1 cellular context compared by ENCODE assay signal in genomic region chr1:165632491-165632890, GRCh38.
TF ChIP-seq lines count a peak whose summit lies in the region.

No MANE protein-coding gene starts in this region.

TF ChIP-seq in GM12878, 131 proteins besides CTCF, POLR2A, EP300 and RAD21 (continued from another document):
- TF ChIP-seq, protein P1, sequence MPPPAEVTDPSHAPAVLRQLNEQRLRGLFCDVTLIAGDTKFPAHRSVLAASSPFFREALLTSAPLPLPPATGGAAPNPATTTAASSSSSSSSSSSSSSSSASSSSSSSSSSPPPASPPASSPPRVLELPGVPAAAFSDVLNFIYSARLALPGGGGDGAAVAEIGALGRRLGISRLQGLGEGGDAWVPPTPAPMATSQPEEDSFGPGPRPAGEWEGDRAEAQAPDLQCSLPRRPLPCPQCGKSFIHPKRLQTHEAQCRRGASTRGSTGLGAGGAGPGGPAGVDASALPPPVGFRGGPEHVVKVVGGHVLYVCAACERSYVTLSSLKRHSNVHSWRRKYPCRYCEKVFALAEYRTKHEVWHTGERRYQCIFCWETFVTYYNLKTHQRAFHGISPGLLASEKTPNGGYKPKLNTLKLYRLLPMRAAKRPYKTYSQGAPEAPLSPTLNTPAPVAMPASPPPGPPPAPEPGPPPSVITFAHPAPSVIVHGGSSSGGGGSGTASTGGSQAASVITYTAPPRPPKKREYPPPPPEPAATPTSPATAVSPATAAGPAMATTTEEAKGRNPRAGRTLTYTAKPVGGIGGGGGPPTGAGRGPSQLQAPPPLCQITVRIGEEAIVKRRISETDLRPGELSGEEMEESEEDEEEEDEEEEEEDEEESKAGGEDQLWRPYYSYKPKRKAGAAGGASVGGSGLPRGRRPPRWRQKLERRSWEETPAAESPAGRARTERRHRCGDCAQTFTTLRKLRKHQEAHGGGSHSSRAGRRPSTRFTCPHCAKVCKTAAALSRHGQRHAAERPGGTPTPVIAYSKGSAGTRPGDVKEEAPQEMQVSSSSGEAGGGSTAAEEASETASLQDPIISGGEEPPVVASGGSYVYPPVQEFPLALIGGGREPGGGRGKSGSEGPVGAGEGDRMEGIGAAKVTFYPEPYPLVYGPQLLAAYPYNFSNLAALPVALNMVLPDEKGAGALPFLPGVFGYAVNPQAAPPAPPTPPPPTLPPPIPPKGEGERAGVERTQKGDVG (CRISPR knock-in tag; IDR thresholded peaks at IDR 0.05) = no peak
- no peak for TF ChIP-seq SIX5 (IDR thresholded peaks at IDR 0.05; ENCODE audit: low read depth, low read length, severe bottlenecking)
- TF ChIP-seq SUZ12 (IDR thresholded peaks at IDR 0.05; ENCODE audit: unreplicated experiment) = no peak
TF ChIP-seq in GM12878: peak in this region for 0.
